In genomic region chr17:21284319-21285163, GRCh38 we compare ENCODE assay signal across 8 cellular contexts. TPM values are rescaled to one million over a fixed set of nuclear protein-coding genes. Genes with fewer than 3 reads are reported as not detected.
A peak's percentile ranks its signal among the peaks of the same experiment; 100 is the strongest.
DNase-seq lines count a peak whose midpoint lies in the region; TF ChIP-seq lines count a peak whose summit lies in the region.

MAP2K3 (plus strand) TSS chr17:21284711; CDS start chr17:21284921, 210 bp downstream.

- intact Hi-C loops in stomach (cut with DNase I; ENCODE audit: low total_unique reads), result no loop called here

- H3K9me2 ChIP-seq in neural cell (ENCODE audit: insufficient read depth, low read length), result no peaks in the 10 kb centered on the region

- H3K4me2 ChIP-seq in neural cell (ENCODE audit: low read length), result peak within 1 kb of the TSS; percentile 77

- H3K36me3 ChIP-seq in H7 (replicated peaks; ENCODE audit: control insufficient read depth, insufficient read depth, low read length) (no peaks in the 10 kb centered on the region; the same call in 1 of the 2 replicates), neural cell (ENCODE audit: insufficient read depth, low read length) (no peaks in the 10 kb centered on the region), stomach (no peaks in the 10 kb centered on the region)

- peak within 1 kb of the TSS; percentile 71 for H3K9ac ChIP-seq in neural cell (ENCODE audit: low read length)

- H3K27me3 ChIP-seq in H7 (ENCODE audit: control insufficient read depth, insufficient read depth, low read length), result peaks cover 8% of the 10 kb centered on the region
- no peaks in the 10 kb centered on the region for H3K27me3 ChIP-seq in neural cell (ENCODE audit: insufficient read depth, low read depth, low read length)
- no peaks in the 10 kb centered on the region for H3K27me3 ChIP-seq in stomach

- H3K27ac ChIP-seq in neural cell (ENCODE audit: low read length) (no peak within 1 kb of the TSS), stomach (peak within 1 kb of the TSS; percentile 93 to 98 (median 98))

- TF ChIP-seq CTCF in neural cell (IDR thresholded peaks at IDR 0.05; ENCODE audit: poor library complexity, severe bottlenecking) (no peak), stomach (IDR thresholded peaks at IDR 0.05) (no peak)

- H3F3A ChIP-seq in neural cell (ENCODE audit: insufficient read depth, low read length, poor library complexity, severe bottlenecking), result no peaks in the 10 kb centered on the region

- H3K9me3 ChIP-seq in neural cell (ENCODE audit: low read length) (no peaks in the 10 kb centered on the region), stomach (no peaks in the 10 kb centered on the region)

- DNase-seq in ELF-1 (ENCODE audit: low read depth, low spot score), result peak; percentile 100
- peak; percentile 100 for DNase-seq in H7
- DNase-seq in M059J (ENCODE audit: low read depth), result peak; percentile 98
- peak; percentile 99 for DNase-seq in SHP77 treated with DMSO at 0.1 percent for 48 hours (lab: John Stamatoyannopoulos, UW)
- peak; percentile 99 for DNase-seq in activated effector memory CD4-positive, alpha-beta T cell treated with anti-CD3 and anti-CD28 coated beads, Interleukin-2, amount 50 U/mL, for 16 hours
- peak; percentile 98 for DNase-seq in fibroblast of the conjunctiva (ENCODE audit: low read depth)
- DNase-seq in stomach, result peak; percentile 100

- no peaks in the 10 kb centered on the region for H4K20me1 ChIP-seq in neural cell (ENCODE audit: insufficient read depth)

- TF ChIP-seq RAD21 in neural cell (conservative IDR thresholded peaks at IDR 0.05), result no peak

- peaks cover 26% of the 10 kb centered on the region for H3K79me2 ChIP-seq in neural cell (replicated peaks; ENCODE audit: insufficient read depth, low read length)

- H3K4me1 ChIP-seq in stomach, result peaks cover 45 to 74% (median 69%) of the 10 kb centered on the region in 4 donors

- H3K4me3 ChIP-seq in H7 (ENCODE audit: insufficient read depth, low read depth, low read length), result peak within 1 kb of the TSS; percentile 71
- H3K4me3 ChIP-seq in neural cell (ENCODE audit: low read length), result peak within 1 kb of the TSS; percentile 93
- peak within 1 kb of the TSS; percentile 82 to 96 (median 82) for H3K4me3 ChIP-seq in stomach

- peak within 1 kb of the TSS; percentile 45 for H2AFZ ChIP-seq in neural cell (ENCODE audit: low read depth, low read length)

- TF ChIP-seq POLR2A in stomach (IDR thresholded peaks at IDR 0.05), result peak in 1 of 4 donors; percentile 53

- WGBS in stomach, 5 donors, result 0 to 1% (median 0%) methylated on average over 40 to 88 of the region's 88 CpGs

- TF ChIP-seq EP300 in neural cell (conservative IDR thresholded peaks at IDR 0.05; ENCODE audit: poor library complexity, severe bottlenecking) (peak; percentile 9), stomach (IDR thresholded peaks at IDR 0.05) (no peak)

TF ChIP-seq in neural cell, 6 proteins besides CTCF, POLR2A, EP300 and RAD21:
- TF ChIP-seq EZH2 (IDR thresholded peaks at IDR 0.05; ENCODE audit: borderline replicate concordance, insufficient read depth, low read length, poor library complexity, severe bottlenecking) (no peak), POLR2AphosphoS5 (IDR thresholded peaks at IDR 0.05) (peak; percentile 67), SMC3 (conservative IDR thresholded peaks at IDR 0.05; ENCODE audit: poor library complexity) (peak; percentile 26), MXI1 (conservative IDR thresholded peaks at IDR 0.05; ENCODE audit: poor library complexity, severe bottlenecking) (peak; percentile 78), TAF1 (IDR thresholded peaks at IDR 0.05; ENCODE audit: low read depth) (peak; percentile 67), REST (IDR thresholded peaks at IDR 0.05; ENCODE audit: borderline replicate concordance) (peak; percentile 61)

RNA-seq across cellular contexts. Expression of gene MAP2K3, which starts in this region (rescaled TPM):
- total RNA-seq in H7 (2014; rRNA removed; shearing (Covaris generic)), result 26.1 and 27.5 TPM in 2 replicates
- total RNA-seq in M059J (2014; rRNA removed; shearing (Covaris generic)), result 20.7 and 23.9 TPM in 2 replicates
- 5.3 and 8.8 TPM in 2 replicates for polyA plus RNA-seq in neural cell
- polyA minus RNA-seq in neural cell, result 3.7 and 5.2 TPM in 2 replicates
- 100 to 1,000 TPM in 1 of 5 donors, 10 to 100 TPM in 4; 22.6 to 101 (median 66.2) TPM for total RNA-seq in stomach
- 10 to 100 TPM; 27.8 to 41.2 (median 40.6) TPM for polyA plus RNA-seq in stomach
